Comparison of ENCODE assay signal across 8 cellular contexts in genomic region chr14:20469242-20469889, GRCh38. TPM values are rescaled to one million over a fixed set of nuclear protein-coding genes. Genes with fewer than 3 reads are reported as not detected.
DNase-seq lines count a peak whose midpoint lies in the region; ATAC-seq and TF ChIP-seq lines count a peak whose summit lies in the region.

Gene PNP, plus strand, starts transcription at chr14:20469406. Its CDS starts 119 bp downstream, at chr14:20469525.

- peaks cover 34% of the 10 kb centered on the region for H3K4me1 Mint-ChIP-seq in nephron progenitor cell
- H3K4me1 Mint-ChIP-seq in stimulated activated naive CD8-positive, alpha-beta T cell treated with anti-CD3 and anti-CD28 coated beads, Interleukin-15, amount 100 ng/mL, for 72 hours, result peaks cover 48% of the 10 kb centered on the region

- H3K27ac Mint-ChIP-seq in nephron progenitor cell, result peak within 1 kb of the TSS; percentile 97
- peak within 1 kb of the TSS; percentile 97 to 98 for H3K27ac Mint-ChIP-seq in stimulated activated naive CD8-positive, alpha-beta T cell treated with anti-CD3 and anti-CD28 coated beads, Interleukin-15, amount 100 ng/mL, for 72 hours

- no peaks in the 10 kb centered on the region; the same call in 1 of the 2 replicates for H3K27me3 ChIP-seq in HAP-1 (ENCODE audit: low read depth)
- H3K27me3 ChIP-seq in MG63, result no peaks in the 10 kb centered on the region

- DNase-seq in G401 (ENCODE audit: low spot score) (peak; percentile 95), HAP-1 (ENCODE audit: low spot score in 2 of 2) (peak; percentile 93 to 94), MG63 (peak; percentile 78), SHP77 (lab: John Stamatoyannopoulos, UW) (peak; percentile 98 to 99), fibroblast of the aortic adventitia (ENCODE audit: low read depth) (peak; percentile 89), nephron progenitor cell (peak; percentile 87)
- peak; percentile 80 for DNase-seq in activated effector memory CD4-positive, alpha-beta T cell treated with Interleukin-2 at 50 U/mL for 16 hours
- peak; percentile 86 to 90 for DNase-seq in stimulated activated naive CD8-positive, alpha-beta T cell treated with anti-CD3 and anti-CD28 coated beads, Interleukin-15, amount 100 ng/mL, for 72 hours

- TF ChIP-seq CTCF in fibroblast of the aortic adventitia (IDR thresholded peaks at IDR 0.05; ENCODE audit: insufficient read depth, low read length) (no peak), nephron progenitor cell (IDR thresholded peaks at IDR 0.05) (no peak)

- H3K36me3 Mint-ChIP-seq in nephron progenitor cell (ENCODE audit: low read depth), result peaks cover 28% of the 10 kb centered on the region

- no peaks in the 10 kb centered on the region for H3K9me3 ChIP-seq in HAP-1
- H3K9me3 ChIP-seq in MG63, result no peaks in the 10 kb centered on the region

- no peaks in the 10 kb centered on the region for H3K9me3 Mint-ChIP-seq in nephron progenitor cell
- no peaks in the 10 kb centered on the region for H3K9me3 Mint-ChIP-seq in stimulated activated naive CD8-positive, alpha-beta T cell treated with anti-CD3 and anti-CD28 coated beads, Interleukin-15, amount 100 ng/mL, for 72 hours

- H3K4me3 ChIP-seq in HAP-1 (peak within 1 kb of the TSS; percentile 96), MG63 (peak within 1 kb of the TSS; percentile 59), fibroblast of the aortic adventitia (ENCODE audit: low read depth, low read length) (peak within 1 kb of the TSS; percentile 98)

- H3K4me3 Mint-ChIP-seq in nephron progenitor cell, result peak within 1 kb of the TSS; percentile 96
- H3K4me3 Mint-ChIP-seq in stimulated activated naive CD8-positive, alpha-beta T cell treated with anti-CD3 and anti-CD28 coated beads, Interleukin-15, amount 100 ng/mL, for 72 hours, result peak within 1 kb of the TSS; percentile 96

- ATAC-seq in stimulated activated naive CD8-positive, alpha-beta T cell treated with anti-CD3 and anti-CD28 coated beads, Interleukin-15, amount 100 ng/mL, for 72 hours, result peak; percentile 96

- H3K27me3 Mint-ChIP-seq in nephron progenitor cell (ENCODE audit: low read depth, poor library complexity), result peaks cover 2% of the 10 kb centered on the region
- no peaks in the 10 kb centered on the region for H3K27me3 Mint-ChIP-seq in stimulated activated naive CD8-positive, alpha-beta T cell treated with anti-CD3 and anti-CD28 coated beads, Interleukin-15, amount 100 ng/mL, for 72 hours

- H3K4me1 ChIP-seq in HAP-1, result no peaks in the 10 kb centered on the region; the same call in none of the 2 replicates

- H3K36me3 ChIP-seq in HAP-1 (replicated peaks), result peaks cover 29% of the 10 kb centered on the region
- peaks cover 4% of the 10 kb centered on the region; the same call in 1 of the 2 replicates for H3K36me3 ChIP-seq in MG63

- in situ Hi-C loops in G401 (cut with HindIII; ENCODE audit: low sequenced_read_pairs) (no loop called here), HAP-1 (cut with MboI; ENCODE audit: low sequenced_read_pairs) (no loop called here)

RNA-seq across cellular contexts. Expression of gene PNP, which starts in this region (rescaled TPM):
- 131 and 135 TPM in 2 replicates for total RNA-seq in G401 (2014; rRNA removed; shearing (Covaris generic))
- 21.3 and 26.7 TPM in 2 replicates for total RNA-seq in MG63 (2014; rRNA removed; shearing (Covaris generic); ENCODE audit: low replicate concordance)
- 14.7 and 39.2 TPM in 2 replicates for total RNA-seq in fibroblast of the aortic adventitia (ENCODE audit: low replicate concordance)

Comparison
In these comparisons a context has a peak if more than half of its experiments do, and no peak if none do; other contexts are left out.
1. Peak in every context shown above with its lines: DNase-seq, ATAC-seq and H3K4me3 ChIP-seq.